8 cellular contexts compared by ENCODE assay signal in genomic region chr21:29658934-29659203, GRCh38.
"Had no signal": no experiment of that assay in that cellular context is flagged by ENCODE, and none has a peak within 500 bp of the region (broad histone marks: within the 10 kb centered on the region; RNA-seq: fewer than 3 reads in every experiment).

No MANE protein-coding gene starts in this region.

- DNase-seq: GDM1, GF-D8 had no signal

- FAIRE-seq: G401.6, GM12878, GM12891, GM12892, GM18507, GM19239 had no signal

- ATAC-seq: GM12878 had no signal

- H3K4me3 ChIP-seq: GM12878 had no signal
